Comparison of ENCODE assay signal across 8 cellular contexts in genomic region chr9:89312154-89312616, GRCh38. TPM values are rescaled to one million over a fixed set of nuclear protein-coding genes. Genes with fewer than 3 reads are reported as not detected.
DNase-seq lines count a peak whose midpoint lies in the region; ATAC-seq, FAIRE-seq and TF ChIP-seq lines count a peak whose summit lies in the region.

No MANE protein-coding gene starts in this region.

- H3K79me2 ChIP-seq in DND-41 (ENCODE audit: insufficient read depth, low read length) (peaks cover 74% of the 10 kb centered on the region), Karpas-422 (ENCODE audit: low read length) (peaks cover 82% of the 10 kb centered on the region)

- DNase-seq in DND-41 (peak; percentile 23), Karpas-422 (peak; percentile 66), astrocyte of the hippocampus (ENCODE audit: low read depth, low spot score) (peak; percentile 38), medulla oblongata (ENCODE audit: extremely low spot score) (peak; percentile 20), OCI-M2 (lab: John Stamatoyannopoulos, UW; ENCODE audit: unreplicated experiment) (no peak), urothelium cell line (ENCODE audit: low spot score) (no peak)

- H3K27ac ChIP-seq in DND-41 (ENCODE audit: low read length) (peak overlapping the region; percentile 91), Karpas-422 (ENCODE audit: low read length) (peak overlapping the region; percentile 93)

- FAIRE-seq in urothelium cell line (lab: Jason Lieb, UNC): no peak

- H3K9me3 ChIP-seq in DND-41 (ENCODE audit: insufficient read depth, low read length, severe bottlenecking) (no peaks in the 10 kb centered on the region), Karpas-422 (ENCODE audit: low read length) (no peaks in the 10 kb centered on the region)

- H3K9ac ChIP-seq in DND-41 (ENCODE audit: low read depth, low read length): peak overlapping the region; percentile 89
- H3K9ac ChIP-seq in Karpas-422 (ENCODE audit: low read length): peak overlapping the region; percentile 93

- peaks cover 38% of the 10 kb centered on the region for H4K20me1 ChIP-seq in DND-41 (ENCODE audit: insufficient read depth, low read length)
- peaks cover 38% of the 10 kb centered on the region for H4K20me1 ChIP-seq in Karpas-422 (ENCODE audit: insufficient read depth, low read depth, low read length)

- H2AFZ ChIP-seq in DND-41 (ENCODE audit: low read depth, low read length) (no peak overlapping the region), Karpas-422 (ENCODE audit: low read length) (no peak overlapping the region)

- no peak for TF ChIP-seq CTCF in DND-41 (IDR thresholded peaks at IDR 0.05; ENCODE audit: borderline replicate concordance, extremely low read depth, low read length, poor library complexity, severe bottlenecking)

- peak overlapping the region; percentile 70 for H3K4me2 ChIP-seq in DND-41 (ENCODE audit: insufficient read depth, low read length)
- H3K4me2 ChIP-seq in Karpas-422 (ENCODE audit: low read depth, low read length, poor library complexity, severe bottlenecking): peak overlapping the region; percentile 90

- H3K36me3 ChIP-seq in DND-41 (ENCODE audit: insufficient read depth, low read length): peaks cover 57% of the 10 kb centered on the region
- peaks cover 72% of the 10 kb centered on the region for H3K36me3 ChIP-seq in Karpas-422 (ENCODE audit: insufficient read depth, low read length)

- H3K4me1 ChIP-seq in DND-41 (ENCODE audit: insufficient read depth, low read length) (peaks cover 54% of the 10 kb centered on the region), Karpas-422 (ENCODE audit: low read length) (peaks cover 77% of the 10 kb centered on the region)

- peak overlapping the region; percentile 72 to 96; a peak in 3 of 4 replicates for H3K4me3 ChIP-seq in DND-41 (ENCODE audit: low read depth in 1 of 2, low read length in 2 of 2)
- peak overlapping the region; percentile 96 for H3K4me3 ChIP-seq in Karpas-422 (ENCODE audit: low read length)

- no peaks in the 10 kb centered on the region for H3K9me2 ChIP-seq in Karpas-422 (replicated peaks; ENCODE audit: insufficient read depth, low read length)

- H3K27me3 ChIP-seq in DND-41 (ENCODE audit: insufficient read depth, low read length, poor library complexity): no peaks in the 10 kb centered on the region
- no peaks in the 10 kb centered on the region for H3K27me3 ChIP-seq in Karpas-422 (ENCODE audit: low read length)

- ATAC-seq in DND-41 (ENCODE audit: insufficient read depth, low read depth) (no peak), HG03108 (IDR thresholded peaks at IDR 0.05; ENCODE audit: unreplicated experiment) (no peak), HG02852 (IDR thresholded peaks at IDR 0.05; ENCODE audit: unreplicated experiment) (no peak)

RNA-seq across cellular contexts. Expression of gene CKS2, which starts 1.2 kb away (rescaled TPM):
- total RNA-seq in Karpas-422 (2014; rRNA removed; shearing (Covaris generic); ENCODE audit: low replicate concordance): 150 and 319 TPM in 2 replicates

RNA-seq across cellular contexts. Expression of gene SECISBP2, which starts 6.1 kb away (rescaled TPM):
- total RNA-seq in Karpas-422 (2014; rRNA removed; shearing (Covaris generic); ENCODE audit: low replicate concordance): 49.9 and 74.1 TPM in 2 replicates

Comparison
In these comparisons a context has a peak if more than half of its experiments do, and no peak if none do; other contexts are left out.
1. DNase-seq: peak in DND-41 (single experiment), Karpas-422 (single experiment), astrocyte of the hippocampus (single experiment) and medulla oblongata (single experiment); none in OCI-M2 (single experiment) and urothelium cell line (single experiment).